ENCODE assay signal across 8 cellular contexts in genomic region chr17:77332034-77332971, GRCh38.
DNase-seq lines count a peak whose midpoint lies in the region; ATAC-seq and TF ChIP-seq lines count a peak whose summit lies in the region.

No MANE protein-coding gene starts in this region.

- TF ChIP-seq POLR2A in breast epithelium (IDR thresholded peaks at IDR 0.05), result no peak

- DNase-seq in GM12865 (ENCODE audit: low read depth) (peak; percentile 78), RPMI7951 (ENCODE audit: low read depth) (peak; percentile 67), breast epithelium (ENCODE audit: low spot score in 2 of 2) (peak; percentile 35 to 43), osteocyte (ENCODE audit: extremely low spot score, unreplicated experiment) (peak; percentile 13), RKO (ENCODE audit: low spot score) (no peak)
- DNase-seq in stimulated activated CD4-positive, alpha-beta T cell treated with anti-CD3 and anti-CD28 coated beads, Interleukin-4, amount 100 ng/mL, for 1 hour, result no peak

- H3K27me3 ChIP-seq in breast epithelium, result no peaks in the 10 kb centered on the region

- H3K4me3 Mint-ChIP-seq in osteocyte (ENCODE audit: unreplicated experiment), result peak overlapping the region; percentile 55

- H3K27ac Mint-ChIP-seq in osteocyte (ENCODE audit: unreplicated experiment), result peak overlapping the region; percentile 80

- H3K9me3 ChIP-seq in breast epithelium, result peaks cover 0 to 4% of the 10 kb centered on the region in 2 donors

- H3K4me3 ChIP-seq in GM12865 (ENCODE audit: low read depth, low read length), result peak overlapping the region; percentile 57
- H3K4me3 ChIP-seq in breast epithelium, result peak overlapping the region in 1 of 3 donors; percentile 32

- H3K4me1 ChIP-seq in breast epithelium, result peaks cover 0 to 3% of the 10 kb centered on the region in 2 donors

- TF ChIP-seq CTCF in GM12865 (IDR thresholded peaks at IDR 0.05; ENCODE audit: insufficient read depth, low read depth, low read length, missing control alignments) (no peak), breast epithelium (IDR thresholded peaks at IDR 0.05) (no peak), osteocyte (IDR thresholded peaks at IDR 0.05) (no peak)

- peaks cover 10% of the 10 kb centered on the region for H3K36me3 Mint-ChIP-seq in osteocyte (ENCODE audit: unreplicated experiment)

- H3K9me3 Mint-ChIP-seq in osteocyte (ENCODE audit: unreplicated experiment), result peaks cover 6% of the 10 kb centered on the region

- ATAC-seq in GM18873 (IDR thresholded peaks at IDR 0.05; ENCODE audit: low FRiP score, unreplicated experiment), result no peak
- ATAC-seq in HG02759 (IDR thresholded peaks at IDR 0.05; ENCODE audit: unreplicated experiment), result no peak

- H3K4me1 Mint-ChIP-seq in osteocyte (ENCODE audit: unreplicated experiment), result peaks cover 44% of the 10 kb centered on the region

- peak overlapping the region; percentile 27 to 62 for H3K27ac ChIP-seq in breast epithelium

- H3K36me3 ChIP-seq in breast epithelium, result no peaks in the 10 kb centered on the region

- intact Hi-C loops in breast epithelium (cut with DNase I; ENCODE audit: low total_unique reads), result no loop called here

- no peaks in the 10 kb centered on the region for H3K27me3 Mint-ChIP-seq in osteocyte (ENCODE audit: unreplicated experiment)

Comparison
In these comparisons a context has a peak if more than half of its experiments do, and no peak if none do; other contexts are left out.
1. DNase-seq: peak in GM12865 (single experiment), RPMI7951 (single experiment), breast epithelium (2 of 2) and osteocyte (single experiment); none in stimulated activated CD4-positive, alpha-beta T cell treated with anti-CD3 and anti-CD28 coated beads, Interleukin-4, amount 100 ng/mL, for 1 hour (single experiment) and RKO (single experiment).